Comparison of ENCODE assay signal across 22 cellular contexts in genomic region chr2:176639016-176639343, GRCh38.
"Had no signal": no experiment of that assay in that cellular context is flagged by ENCODE, and none has a peak within 500 bp of the region (broad histone marks: within the 10 kb centered on the region; RNA-seq: fewer than 3 reads in every experiment).

No MANE protein-coding gene starts in this region.

- H3K27ac ChIP-seq: neural progenitor cell, upper lobe of left lung had no signal

- H2AFZ ChIP-seq: neural progenitor cell had no signal

- DNase-seq: activated CD4-positive, alpha-beta T cell treated with anti-CD3 and anti-CD28 coated beads, Interleukin-2, amount 50 U/mL, for 4 hours; activated CD8-positive, alpha-beta memory T cell treated with anti-CD3 and anti-CD28 coated beads for 24 hours; activated CD8-positive, alpha-beta memory T cell treated with anti-CD3 and anti-CD28 coated beads, Interleukin-2, amount 50 U/mL, for 4 hours; activated T-cell treated with anti-CD3 and anti-CD28 coated beads, Interleukin-2, amount 50 U/mL, for 24 hours; effector memory CD4-positive, alpha-beta T cell; glutamatergic neuron; left cardiac atrium; mesendoderm; naive B cell; retina; stimulated activated CD4-positive, alpha-beta T cell treated with anti-CD3 and anti-CD28 coated beads, Interleukin-4, amount 100 ng/mL, for 24 hours; stimulated activated naive CD8-positive, alpha-beta T cell treated with anti-CD3 and anti-CD28 coated beads, Interleukin-15, Interleukin-2, amounts not matched to agents 100 U/mL and 50 U/mL, for 24 hours; T1000; upper lobe of left lung had no signal

- H3K9ac ChIP-seq: neural progenitor cell had no signal

- H3K4me3 ChIP-seq: neural progenitor cell, upper lobe of left lung had no signal

- H3K9me3 Mint-ChIP-seq: activated T-cell treated with anti-CD3 and anti-CD28 coated beads, Interleukin-2, amount 50 U/mL, for 24 hours; activated T-helper 17 cell treated with anti-CD3 and anti-CD28 coated beads, Interleukin-2, amount 50 U/mL, for 72 hours; central memory CD8-positive, alpha-beta T cell; neural progenitor cell; T-helper 1 cell treated with Interleukin-12 subunit alpha and Interleukin-12 subunit beta and Interleukin-4 antibody, amounts not matched to agents 30 μg/mL and 1 μg/mL, for 36 hours; WTC11 had no signal

- H3K36me3 Mint-ChIP-seq: activated naive CD8-positive, alpha-beta T cell; naive B cell; neural progenitor cell; WTC11 had no signal

- H3K36me3 ChIP-seq: neural progenitor cell, upper lobe of left lung had no signal

- H3K4me1 Mint-ChIP-seq: activated T-helper 17 cell treated with anti-CD3 and anti-CD28 coated beads, Interleukin-2, amount 50 U/mL, for 72 hours had no signal

- H3K4me1 ChIP-seq: neural progenitor cell had no signal

- H3K4me2 ChIP-seq: neural progenitor cell had no signal

- ATAC-seq: activated T-helper 17 cell treated with anti-CD3 and anti-CD28 coated beads, Interleukin-2, amount 50 U/mL, for 72 hours; esophagus mucosa; left cardiac atrium; stimulated activated naive CD8-positive, alpha-beta T cell treated with anti-CD3 and anti-CD28 coated beads, Interleukin-15, Interleukin-2, amounts not matched to agents 100 U/mL and 50 U/mL, for 24 hours had no signal

- H3K27ac Mint-ChIP-seq: activated naive CD8-positive, alpha-beta T cell; activated T-cell treated with anti-CD3 and anti-CD28 coated beads, Interleukin-2, amount 50 U/mL, for 24 hours; activated T-helper 17 cell treated with anti-CD3 and anti-CD28 coated beads, Interleukin-2, amount 50 U/mL, for 72 hours; naive B cell; neural progenitor cell; progenitor cell of endocrine pancreas; T-helper 1 cell treated with Interleukin-12 subunit alpha and Interleukin-12 subunit beta and Interleukin-4 antibody, amounts not matched to agents 30 μg/mL and 1 μg/mL, for 36 hours; WTC11 had no signal

- H3K9me3 ChIP-seq: upper lobe of left lung had no signal
